In genomic region chrY:8582277-8582850, GRCh38 we compare ENCODE assay signal across 21 cellular contexts.
"Had no signal": no experiment of that assay in that cellular context is flagged by ENCODE, and none has a peak within 500 bp of the region (broad histone marks: within the 10 kb centered on the region; RNA-seq: fewer than 3 reads in every experiment).

No MANE protein-coding gene starts in this region.

- DNase-seq: central memory CD4-positive, alpha-beta T cell; effector CD8-positive, alpha-beta T cell; endodermal cell; foreskin fibroblast; glutamatergic neuron; heart right ventricle; immature natural killer cell; left ventricle myocardium superior; lower lobe of right lung; naive thymus-derived CD4-positive, alpha-beta T cell; right lobe of liver; small intestine; stimulated activated CD4-positive, alpha-beta T cell treated with anti-CD3 and anti-CD28 coated beads, Interleukin-15, amount 100 ng/mL, for 24 hours; stimulated activated CD4-positive, alpha-beta T cell treated with anti-CD3 and anti-CD28 coated beads, Interleukin-2, amount 100 ng/mL, for 48 hours; stimulated activated CD8-positive, alpha-beta memory T cell treated with anti-CD3 and anti-CD28 coated beads, Interleukin-4, amount 100 ng/mL, for 48 hours; stimulated activated naive CD4-positive, alpha-beta T cell; stimulated activated naive CD8-positive, alpha-beta T cell treated with anti-CD3 and anti-CD28 coated beads, Interleukin-15, amount 100 ng/mL, for 72 hours; testis; tibial artery had no signal

- ATAC-seq: esophagus mucosa; gastroesophageal sphincter; heart right ventricle; left ventricle myocardium superior; lower lobe of right lung; naive thymus-derived CD4-positive, alpha-beta T cell; right lobe of liver; stimulated activated naive CD8-positive, alpha-beta T cell treated with anti-CD3 and anti-CD28 coated beads, Interleukin-15, amount 100 ng/mL, for 72 hours had no signal
